Comparison of ENCODE assay signal across 39 cellular contexts in the genomic region with DNA sequence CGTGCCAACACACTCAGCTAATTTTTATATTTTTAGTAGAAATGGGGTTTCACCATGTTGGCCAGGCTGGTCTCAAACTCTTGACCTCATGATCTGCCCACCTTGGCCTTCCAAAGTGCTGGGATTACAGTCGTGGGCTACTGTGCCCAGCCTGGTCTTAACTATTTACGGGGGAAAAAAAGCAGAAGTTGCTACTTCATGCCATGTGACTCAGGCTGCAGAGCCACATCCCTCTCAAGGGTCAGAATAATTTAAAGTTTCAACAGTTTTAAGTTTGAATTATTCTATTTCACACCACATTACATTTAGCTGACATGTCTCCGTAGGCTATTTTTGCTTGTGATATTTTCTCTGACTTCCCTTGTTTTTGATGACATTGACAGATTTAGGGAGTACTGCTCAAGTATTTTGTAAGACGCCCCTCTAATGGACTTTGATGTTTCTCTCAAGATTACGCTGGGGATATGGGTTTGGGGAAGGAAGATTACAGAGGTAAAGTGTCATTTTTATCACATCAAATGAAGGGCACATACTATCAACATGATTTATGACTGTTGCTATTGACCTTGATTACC. TPM values are rescaled to one million over a fixed set of nuclear protein-coding genes. Genes with fewer than 3 reads are reported as not detected.
"Had no signal": no experiment of that assay in that cellular context is flagged by ENCODE, and none has a peak within 500 bp of the region (broad histone marks: within the 10 kb centered on the region; RNA-seq: fewer than 3 reads in every experiment).

No MANE protein-coding gene starts in this region.

- H3K4me3 ChIP-seq: adrenal gland, body of pancreas, cardiac muscle cell, colonic mucosa, esophagus squamous epithelium, gastroesophageal sphincter had no signal

- H3K27me3 ChIP-seq: adrenal gland, body of pancreas, cardiac muscle cell, colonic mucosa had no signal

- H3K4me1 ChIP-seq: adrenal gland, body of pancreas, colonic mucosa, esophagus squamous epithelium, gastroesophageal sphincter had no signal

- FAIRE-seq: endometrium, endothelial cell of umbilical vein, TTC549 had no signal

- H3K36me3 ChIP-seq: adrenal gland, cardiac muscle cell, colonic mucosa, esophagus squamous epithelium, gastroesophageal sphincter had no signal

- H3K27ac ChIP-seq: adrenal gland, body of pancreas, cardiac muscle cell, colonic mucosa, epithelial cell of prostate, esophagus squamous epithelium, gastroesophageal sphincter, VCaP had no signal

- ATAC-seq: activated CD8-positive, alpha-beta memory T cell treated with anti-CD3 and anti-CD28 coated beads, Interleukin-2, amount 10 ng/mL, durations not matched to agents 7 days and 5 days; activated CD8-positive, alpha-beta T cell treated with anti-CD3 and anti-CD28 coated beads, Interleukin-2, amount 10 ng/mL, durations not matched to agents 7 days and 5 days; activated naive CD8-positive, alpha-beta T cell treated with anti-CD3 and anti-CD28 coated beads, Interleukin-2, amount 50 U/mL, for 24 hours; body of pancreas; gastroesophageal sphincter; WTC11 had no signal

- H3K9me3 ChIP-seq: adrenal gland, body of pancreas, colonic mucosa, esophagus squamous epithelium, gastroesophageal sphincter had no signal

- DNase-seq: activated CD4-positive, alpha-beta memory T cell treated with anti-CD3 and anti-CD28 coated beads for 36 hours; activated CD4-positive, alpha-beta T cell treated with anti-CD3 and anti-CD28 coated beads for 1 hour; activated CD4-positive, alpha-beta T cell treated with anti-CD3 and anti-CD28 coated beads for 48 hours; activated CD8-positive, alpha-beta memory T cell treated with anti-CD3 and anti-CD28 coated beads, Interleukin-2, amount 10 ng/mL, durations not matched to agents 7 days and 5 days; activated CD8-positive, alpha-beta memory T cell treated with anti-CD3 and anti-CD28 coated beads, Interleukin-2, amount 50 U/mL, for 4 hours; activated CD8-positive, alpha-beta T cell treated with anti-CD3 and anti-CD28 coated beads, Interleukin-2, amount 10 ng/mL, durations not matched to agents 7 days and 5 days; activated effector memory CD4-positive, alpha-beta T cell treated with anti-CD3 and anti-CD28 coated beads, Interleukin-2, amount 50 U/mL, for 16 hours; activated naive CD4-positive, alpha-beta T cell treated with anti-CD3 and anti-CD28 coated beads for 36 hours; activated naive CD8-positive, alpha-beta T cell treated with anti-CD3 and anti-CD28 coated beads for 36 hours; activated naive CD8-positive, alpha-beta T cell treated with anti-CD3 and anti-CD28 coated beads, Interleukin-2, amount 50 U/mL, for 24 hours; activated T-cell treated with anti-CD3 and anti-CD28 coated beads, Interleukin-2, amount 50 U/mL, for 1 hour; activated T-cell treated with anti-CD3 and anti-CD28 coated beads, Interleukin-2, amount 50 U/mL, for 48 hours; amygdala; aorta; body of pancreas; central memory CD4-positive, alpha-beta T cell; cerebellar nuclear complex; colonic mucosa; effector CD8-positive, alpha-beta T cell; esophagus squamous epithelium; foreskin melanocyte; hippocampal formation; T-helper 2 cell had no signal

RNA-seq across cellular contexts. Expression of a gene that starts 14.6 kb away (rescaled TPM):
- total RNA-seq: activated CD4-positive, alpha-beta memory T cell treated with anti-CD3 and anti-CD28 coated beads for 36 hours; activated CD8-positive, alpha-beta memory T cell treated with anti-CD3 and anti-CD28 coated beads for 36 hours; activated CD8-positive, alpha-beta memory T cell treated with anti-CD3 and anti-CD28 coated beads, Interleukin-2, amount 10 ng/mL, durations not matched to agents 7 days and 5 days; activated CD8-positive, alpha-beta T cell treated with anti-CD3 and anti-CD28 coated beads, Interleukin-2, amount 10 ng/mL, durations not matched to agents 7 days and 5 days; activated naive CD4-positive, alpha-beta T cell treated with anti-CD3 and anti-CD28 coated beads for 36 hours; activated T-helper 1 cell treated with anti-CD3 and anti-CD28 coated beads, Interleukin-12 subunit alpha, Interleukin-12 subunit beta, Interleukin-2, Interleukin-4 antibody, amounts not matched to agents 30 ng/mL and 10 ng/mL and 1 ng/mL, durations not matched to agents 14 hours and 24 hours and 36 hours; activated T-helper 2 cell treated with anti-CD3 and anti-CD28 coated beads, Interferon-gamma antibody, Interleukin-2, Interleukin-4, amounts not matched to agents 10 μg/mL and 5 μg/mL and 100 μg/mL, durations not matched to agents 14 hours and 24 hours and 36 hours; cardiac muscle cell; dermis microvascular lymphatic vessel endothelial cell; endothelial cell of umbilical vein; esophagus squamous epithelium; fibroblast of lung; fibroblast of villous mesenchyme; glomerular endothelial cell had no signal
- polyA plus RNA-seq: aorta, cardiac muscle cell, endothelial cell of umbilical vein, fibroblast of lung had no signal
